Comparison of ENCODE assay signal across 14 cellular contexts in the genomic region with DNA sequence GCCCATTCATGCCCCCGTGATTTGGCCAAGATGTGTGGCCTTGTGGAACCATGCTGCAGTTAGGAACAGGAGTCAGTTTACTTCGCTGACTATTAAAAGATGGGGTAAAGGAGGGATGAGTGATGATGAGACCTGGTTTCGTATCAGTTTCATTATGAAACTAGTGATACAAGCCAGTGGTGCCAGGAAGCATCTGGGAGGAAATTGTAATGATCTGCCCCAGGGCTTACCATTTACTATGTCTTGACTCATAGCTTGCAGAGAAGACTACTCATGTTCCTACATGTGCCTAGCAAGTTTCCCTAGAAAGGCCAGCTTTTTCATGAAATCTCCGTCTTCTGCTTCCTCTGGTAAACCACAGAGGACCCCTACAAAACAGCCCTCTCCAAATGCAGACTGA. TPM values are rescaled to one million over a fixed set of nuclear protein-coding genes. Genes with fewer than 3 reads are reported as not detected.
A peak's percentile ranks its signal among the peaks of the same experiment; 100 is the strongest.
DNase-seq lines count a peak whose midpoint lies in the region; ATAC-seq and TF ChIP-seq lines count a peak whose summit lies in the region.
"Had no signal": no experiment of that assay in that cellular context is flagged by ENCODE, and none has a peak within 500 bp of the region (broad histone marks: within the 10 kb centered on the region; RNA-seq: fewer than 3 reads in every experiment).

No MANE protein-coding gene starts in this region.

- no peaks in the 10 kb centered on the region for H3K27me3 ChIP-seq in CD8-positive, alpha-beta T cell (ENCODE audit: insufficient read depth, low read length)
- no peaks in the 10 kb centered on the region for H3K27me3 ChIP-seq in heart right ventricle
- H3K27me3 ChIP-seq: adrenal gland had no signal

- H3K9me3 ChIP-seq in CD8-positive, alpha-beta T cell (ENCODE audit: low read length), result no peaks in the 10 kb centered on the region
- H3K9me3 ChIP-seq in heart right ventricle, result no peaks in the 10 kb centered on the region
- H3K9me3 ChIP-seq: adrenal gland had no signal

- no peaks in the 10 kb centered on the region for H3K36me3 Mint-ChIP-seq in CD8-positive, alpha-beta T cell
- H3K36me3 Mint-ChIP-seq: IgD-negative memory B cell had no signal

- POLR2A ChIA-PET in RWPE1 (lab: Yijun Ruan, JAX; ENCODE audit: low non-redundant PET), result interaction anchor here (0.5 kb wide), 1 partner anchor 75 kb away, joined by 5 read pairs; no protein-coding TSS in a partner anchor
- POLR2A ChIA-PET in CD8-positive, alpha-beta T cell (lab: Charles Lee), result no interaction called here

- H3K9me3 Mint-ChIP-seq in CD8-positive, alpha-beta T cell, result no peaks in the 10 kb centered on the region
- H3K9me3 Mint-ChIP-seq: IgD-negative memory B cell had no signal

- peak overlapping the region; percentile 61 for H3K27ac ChIP-seq in RWPE1
- H3K27ac ChIP-seq in CD8-positive, alpha-beta T cell (ENCODE audit: low read depth, low read length), result no peak overlapping the region
- H3K27ac ChIP-seq in heart right ventricle, result no peak overlapping the region
- H3K27ac ChIP-seq: adrenal gland had no signal

- intact Hi-C loops in CD8-positive, alpha-beta T cell (cut with DNase I, micrococcal nuclease), result no loop called here
- intact Hi-C loops in heart right ventricle (cut with DNase I), result no loop called here

- no peak overlapping the region for H3K4me3 Mint-ChIP-seq in CD8-positive, alpha-beta T cell
- H3K4me3 Mint-ChIP-seq: T-helper 17 cell had no signal

- H3K36me3 ChIP-seq in CD8-positive, alpha-beta T cell (ENCODE audit: insufficient read depth, low read length), result no peaks in the 10 kb centered on the region
- no peaks in the 10 kb centered on the region for H3K36me3 ChIP-seq in heart right ventricle
- H3K36me3 ChIP-seq: adrenal gland had no signal

- peak; percentile 46 for ATAC-seq in GM19468 (IDR thresholded peaks at IDR 0.05; ENCODE audit: extremely low read depth, unreplicated experiment)
- peak; percentile 87 for ATAC-seq in esophagus mucosa
- no peak for ATAC-seq in GM19395 (IDR thresholded peaks at IDR 0.05; ENCODE audit: unreplicated experiment)
- no peak for ATAC-seq in CD8-positive, alpha-beta T cell
- ATAC-seq in heart right ventricle, result no peak
- ATAC-seq: left colon, T-helper 17 cell had no signal

- no peaks in the 10 kb centered on the region for H3K4me1 Mint-ChIP-seq in CD8-positive, alpha-beta T cell (ENCODE audit: low read depth)
- H3K4me1 Mint-ChIP-seq: T-helper 17 cell had no signal

- no peaks in the 10 kb centered on the region for H3K27me3 Mint-ChIP-seq in CD8-positive, alpha-beta T cell (ENCODE audit: low read depth)
- H3K27me3 Mint-ChIP-seq: IgD-negative memory B cell had no signal

- WGBS in heart right ventricle, 2 donors, result 78 to 88% methylated on average over 4 of the region's 4 CpGs

- H3K4me3 ChIP-seq in CD8-positive, alpha-beta T cell (ENCODE audit: low read depth, low read length), result no peak overlapping the region
- H3K4me3 ChIP-seq in heart right ventricle, result no peak overlapping the region
- H3K4me3 ChIP-seq: adrenal gland had no signal

- H3K27ac Mint-ChIP-seq in CD8-positive, alpha-beta T cell, result no peak overlapping the region
- H3K27ac Mint-ChIP-seq: IgD-negative memory B cell, T-helper 17 cell had no signal

- no peaks in the 10 kb centered on the region for H3K4me1 ChIP-seq in CD8-positive, alpha-beta T cell (ENCODE audit: insufficient read depth, low read length)
- H3K4me1 ChIP-seq in heart right ventricle, result peaks cover 0 to 8% (median 0%) of the 10 kb centered on the region in 9 donors
- H3K4me1 ChIP-seq: adrenal gland had no signal

- TF ChIP-seq CTCF in RWPE1 (conservative IDR thresholded peaks at IDR 0.05; ENCODE audit: low read depth) (no peak), heart right ventricle (IDR thresholded peaks at IDR 0.05) (no peak)
- no peak for TF ChIP-seq CTCF in CD8-positive, alpha-beta T cell (IDR thresholded peaks at IDR 0.05)

- DNase-seq in Daoy (ENCODE audit: low read depth) (peak; percentile 54), RWPE1 (ENCODE audit: low spot score) (peak; percentile 93), NCI-H69 (lab: John Stamatoyannopoulos, UW) (no peak), heart right ventricle (no peak)
- DNase-seq in CD8-positive, alpha-beta T cell, result no peak
- DNase-seq: adrenal gland, left colon, NCI-H510A, T-helper 17 cell had no signal

- CTCF ChIA-PET in RWPE1 (lab: Yijun Ruan, JAX), result interaction anchor here (0.9 to 2.3 kb wide), 4 partner anchors 10 to 139 kb away, joined by 3 to 9 read pairs (median 6); partner anchors contain the start of gene CDH3
- CTCF ChIA-PET in CD8-positive, alpha-beta T cell (lab: Charles Lee), result no interaction called here

RNA-seq across cellular contexts. Expression of gene CDH3, which starts 23.2 kb away (rescaled TPM):
- under 0.01 TPM in 1 of 2 replicates, not detected in the other for total RNA-seq in Daoy (2014; rRNA removed; shearing (Covaris generic))
- total RNA-seq in esophagus mucosa (94.1 TPM), heart right ventricle (under 1 TPM in 1 of 10 donors, not detected in 9; 0.71 TPM)
- total RNA-seq in CD8-positive, alpha-beta T cell, result under 1 TPM; 0.22 to 0.36 TPM
- under 1 TPM; 0.06 to 0.29 TPM for polyA plus RNA-seq in heart right ventricle
- total RNA-seq: endothelial cell of umbilical vein had no signal
- polyA plus RNA-seq: IgD-negative memory B cell had no signal

Comparison
In these comparisons a context has a peak if more than half of its experiments do, and no peak if none do; other contexts are left out.
1. DNase-seq: peak in Daoy (single experiment) and RWPE1 (single experiment); none in NCI-H69 (single experiment), CD8-positive, alpha-beta T cell (0 of 7) and heart right ventricle (0 of 2).
2. ATAC-seq: peak in GM19468 (single experiment) and esophagus mucosa (single experiment); none in GM19395 (single experiment), CD8-positive, alpha-beta T cell (single experiment) and heart right ventricle (0 of 8).
3. RNA of gene CDH3, which starts 23.2 kb away (total RNA-seq): 94.1 TPM in esophagus mucosa (single experiment); 0.22 to 0.36 TPM in CD8-positive, alpha-beta T cell, 0.71 TPM in heart right ventricle and under 0.01 TPM in Daoy; every median in the first group is over 10 times any median in the second.